31 cellular contexts compared by ENCODE assay signal in genomic region chr13:30247406-30247805, GRCh38.
"Had no signal": no experiment of that assay in that cellular context is flagged by ENCODE, and none has a peak within 500 bp of the region (broad histone marks: within the 10 kb centered on the region; RNA-seq: fewer than 3 reads in every experiment).

No MANE protein-coding gene starts in this region.

- H3K36me3 ChIP-seq: ovary, suprapubic skin, transverse colon, upper lobe of right lung, uterus had no signal

- H3K27ac ChIP-seq: neural progenitor cell, ovary, parathyroid adenoma, psoas muscle, skin epidermis, spleen, suprapubic skin, testis, tibial artery, transverse colon, upper lobe of right lung, uterus had no signal

- ATAC-seq: natural killer cell; psoas muscle; right cardiac atrium; sciatic nerve; stimulated activated memory B cell treated with anti-CD40 and anti-IgM and Interleukin-4, amounts not matched to agents 10 μg/mL and 1 μg/mL and 100 μg/mL, for 72 hours; stimulated activated naive CD8-positive, alpha-beta T cell treated with anti-CD3 and anti-CD28 coated beads, Interleukin-15, amount 100 ng/mL, for 72 hours; stimulated activated naive CD8-positive, alpha-beta T cell treated with anti-CD3 and anti-CD28 coated beads, Interleukin-15, Interleukin-2, amounts not matched to agents 100 U/mL and 50 U/mL, for 24 hours; upper lobe of right lung had no signal

- H3K79me2 ChIP-seq: parathyroid adenoma had no signal

- H3K27ac Mint-ChIP-seq: natural killer cell; nephron; neural progenitor cell; progenitor cell of endocrine pancreas; stimulated activated memory B cell treated with anti-CD40 and anti-IgM and Interleukin-4, amounts not matched to agents 10 μg/mL and 1 μg/mL and 100 μg/mL, for 72 hours; stimulated activated naive CD8-positive, alpha-beta T cell treated with anti-CD3 and anti-CD28 coated beads, Interleukin-15, amount 100 ng/mL, for 72 hours; type B pancreatic cell had no signal

- H3K4me1 ChIP-seq: neural progenitor cell, parathyroid adenoma, psoas muscle, spleen, suprapubic skin, testis, transverse colon, upper lobe of right lung, uterus had no signal

- H3K27me3 ChIP-seq: neural progenitor cell, ovary, spleen, suprapubic skin, testis, tibial artery, transverse colon, upper lobe of right lung, uterus had no signal

- DNase-seq: natural killer cell; occipital lobe; ovary; posterior cingulate gyrus; psoas muscle; right cardiac atrium; spleen; stimulated activated CD4-positive, alpha-beta T cell treated with anti-CD3 and anti-CD28 coated beads, Interleukin-12 subunit alpha, Interleukin-12 subunit beta, amount 100 ng/mL, for 4 hours; stimulated activated CD4-positive, alpha-beta T cell treated with anti-CD3 and anti-CD28 coated beads, Interleukin-1b, Interleukin-23, amount 100 ng/mL, for 48 hours; stimulated activated CD4-positive, alpha-beta T cell treated with anti-CD3 and anti-CD28 coated beads, Interleukin-4, amount 100 ng/mL, for 1 hour; stimulated activated CD4-positive, alpha-beta T cell treated with anti-CD3 and anti-CD28 coated beads, Interleukin-4, amount 100 ng/mL, for 4 hours; stimulated activated CD8-positive, alpha-beta memory T cell treated with anti-CD3 and anti-CD28 coated beads, Interleukin-4, amount 100 ng/mL, for 48 hours; stimulated activated naive CD4-positive, alpha-beta T cell; stimulated activated naive CD8-positive, alpha-beta T cell treated with anti-CD3 and anti-CD28 coated beads, Interleukin-15, amount 100 ng/mL, for 72 hours; stimulated activated naive CD8-positive, alpha-beta T cell treated with anti-CD3 and anti-CD28 coated beads, Interleukin-15, Interleukin-2, amounts not matched to agents 100 U/mL and 50 U/mL, for 24 hours; substantia nigra; testis; tibial artery; transverse colon; upper lobe of right lung; uterus had no signal

- H3K4me3 ChIP-seq: neural progenitor cell, ovary, psoas muscle, skin epidermis, smooth muscle cell, spleen, suprapubic skin, testis, tibial artery, transverse colon, upper lobe of right lung, uterus had no signal

- H3K9ac ChIP-seq: neural progenitor cell, parathyroid adenoma had no signal

- H3K9me3 ChIP-seq: psoas muscle, testis, upper lobe of right lung, uterus had no signal

- H2AFZ ChIP-seq: neural progenitor cell, parathyroid adenoma had no signal

- H3K4me2 ChIP-seq: neural progenitor cell, smooth muscle cell had no signal

- H3K36me3 Mint-ChIP-seq: natural killer cell had no signal

- H3K9me3 Mint-ChIP-seq: natural killer cell; stimulated activated memory B cell treated with anti-CD40 and anti-IgM and Interleukin-4, amounts not matched to agents 10 μg/mL and 1 μg/mL and 100 μg/mL, for 72 hours had no signal
